Comparison of ENCODE assay signal across 18 cellular contexts in the genomic region with DNA sequence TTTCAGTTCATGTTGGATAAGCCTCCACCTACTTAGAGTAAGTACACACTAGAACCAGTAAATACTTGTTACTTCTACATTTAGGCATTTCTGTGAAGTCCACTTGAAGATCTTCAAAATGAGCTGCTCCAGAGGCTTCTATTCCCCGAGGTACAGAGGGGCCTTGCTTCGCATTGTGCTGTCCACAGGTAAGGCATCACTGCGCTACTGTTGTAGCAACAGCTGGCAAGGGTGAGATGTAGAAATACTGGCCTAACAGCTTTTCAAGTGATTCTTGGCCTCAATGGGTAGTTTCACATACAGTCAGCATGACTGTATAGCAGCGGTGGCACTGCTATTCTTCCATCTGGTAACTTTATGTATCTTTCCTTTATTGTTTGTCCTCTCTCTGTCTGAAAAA. TPM values are rescaled to one million over a fixed set of nuclear protein-coding genes. Genes with fewer than 3 reads are reported as not detected.
"Had no signal": no experiment of that assay in that cellular context is flagged by ENCODE, and none has a peak within 500 bp of the region (broad histone marks: within the 10 kb centered on the region; RNA-seq: fewer than 3 reads in every experiment).

No MANE protein-coding gene starts in this region.

RNA-seq across cellular contexts. Expression of a gene that starts 4.7 kb away (rescaled TPM):
- total RNA-seq: activated naive CD4-positive, alpha-beta T cell treated with anti-CD3 and anti-CD28 coated beads for 36 hours; activated naive CD4-positive, alpha-beta T cell treated with anti-CD3 and anti-CD28 coated beads, Interleukin-2, amount 50 U/mL, for 72 hours; activated naive CD8-positive, alpha-beta T cell treated with anti-CD3 and anti-CD28 coated beads for 36 hours; activated naive CD8-positive, alpha-beta T cell treated with anti-CD3 and anti-CD28 coated beads, Interleukin-2, amount 10 ng/mL, durations not matched to agents 7 days and 5 days; activated T-cell treated with anti-CD3 and anti-CD28 coated beads, Interleukin-2, amount 50 U/mL, for 4 hours; activated T-cell treated with anti-CD3 and anti-CD28 coated beads, Interleukin-2, amount 50 U/mL, for 72 hours; activated T-helper 1 cell treated with anti-CD3 and anti-CD28 coated beads, Interleukin-12 subunit alpha, Interleukin-12 subunit beta, Interleukin-2, Interleukin-4 antibody, amounts not matched to agents 30 ng/mL and 10 ng/mL and 1 ng/mL, durations not matched to agents 14 hours and 24 hours and 36 hours; activated T-helper 17 cell treated with anti-CD3 and anti-CD28 coated beads, Interleukin-2, amount 50 U/mL, for 72 hours; activated T-helper 2 cell treated with anti-CD3 and anti-CD28 coated beads, Interferon-gamma antibody, Interleukin-2, Interleukin-4, amounts not matched to agents 10 μg/mL and 5 μg/mL and 100 μg/mL, durations not matched to agents 14 hours and 24 hours and 36 hours; adrenal gland; aorta; ascending aorta; astrocyte; breast epithelium; cardiac septum had no signal
- polyA plus RNA-seq: adrenal gland, aorta, cardiac muscle cell had no signal

RNA-seq across cellular contexts. Expression of a gene that starts 49.0 kb away (rescaled TPM):
- total RNA-seq: activated naive CD4-positive, alpha-beta T cell treated with anti-CD3 and anti-CD28 coated beads for 36 hours; activated naive CD4-positive, alpha-beta T cell treated with anti-CD3 and anti-CD28 coated beads, Interleukin-2, amount 50 U/mL, for 72 hours; activated naive CD8-positive, alpha-beta T cell treated with anti-CD3 and anti-CD28 coated beads for 36 hours; activated naive CD8-positive, alpha-beta T cell treated with anti-CD3 and anti-CD28 coated beads, Interleukin-2, amount 10 ng/mL, durations not matched to agents 7 days and 5 days; activated T-cell treated with anti-CD3 and anti-CD28 coated beads, Interleukin-2, amount 50 U/mL, for 4 hours; activated T-cell treated with anti-CD3 and anti-CD28 coated beads, Interleukin-2, amount 50 U/mL, for 72 hours; activated T-helper 1 cell treated with anti-CD3 and anti-CD28 coated beads, Interleukin-12 subunit alpha, Interleukin-12 subunit beta, Interleukin-2, Interleukin-4 antibody, amounts not matched to agents 30 ng/mL and 10 ng/mL and 1 ng/mL, durations not matched to agents 14 hours and 24 hours and 36 hours; activated T-helper 17 cell treated with anti-CD3 and anti-CD28 coated beads, Interleukin-2, amount 50 U/mL, for 72 hours; activated T-helper 2 cell treated with anti-CD3 and anti-CD28 coated beads, Interferon-gamma antibody, Interleukin-2, Interleukin-4, amounts not matched to agents 10 μg/mL and 5 μg/mL and 100 μg/mL, durations not matched to agents 14 hours and 24 hours and 36 hours; adrenal gland; aorta; ascending aorta; astrocyte; body of pancreas; breast epithelium; bronchial epithelial cell; cardiac muscle cell; cardiac septum had no signal
- polyA plus RNA-seq: adrenal gland, aorta, cardiac muscle cell had no signal
